In genomic region chr2:54575379-54575888, GRCh38 we compare ENCODE assay signal across 9 cellular contexts.
A peak's percentile ranks its signal among the peaks of the same experiment; 100 is the strongest.
DNase-seq lines count a peak whose midpoint lies in the region; ATAC-seq and TF ChIP-seq lines count a peak whose summit lies in the region.
"Had no signal": no experiment of that assay in that cellular context is flagged by ENCODE, and none has a peak within 500 bp of the region (broad histone marks: within the 10 kb centered on the region; RNA-seq: fewer than 3 reads in every experiment).

No MANE protein-coding gene starts in this region.

- H3K4me2 ChIP-seq in DND-41 (ENCODE audit: insufficient read depth, low read length), result no peak overlapping the region
- peak overlapping the region; percentile 49 for H3K4me2 ChIP-seq in mammary epithelial cell (ENCODE audit: insufficient read depth, low read depth, low read length)
- H3K4me2 ChIP-seq in osteoblast (ENCODE audit: insufficient read depth, low read length), result no peak overlapping the region

- BruUV-seq in mammary epithelial cell (replicated peaks; lab: Mats Ljungman, UMichigan), result no TSS peak

- ATAC-seq in DND-41 (ENCODE audit: insufficient read depth, low read depth), result no peak
- ATAC-seq in GM21825 (IDR thresholded peaks at IDR 0.05; ENCODE audit: unreplicated experiment), result no peak
- ATAC-seq in HG03175 (IDR thresholded peaks at IDR 0.05; ENCODE audit: unreplicated experiment), result no peak

- peaks cover 87% of the 10 kb centered on the region for H3K79me2 ChIP-seq in DND-41 (ENCODE audit: insufficient read depth, low read length)
- H3K79me2 ChIP-seq in mammary epithelial cell (ENCODE audit: insufficient read depth, low read length), result peaks cover 90% of the 10 kb centered on the region
- H3K79me2 ChIP-seq in osteoblast (ENCODE audit: insufficient read depth, low read length), result peaks cover 78% of the 10 kb centered on the region

- H3K4me3 ChIP-seq in DND-41 (ENCODE audit: low read depth in 1 of 2, low read length in 2 of 2) (no peak overlapping the region), mammary epithelial cell (replicated peaks in 1 of 3; ENCODE audit: insufficient read depth in 1 of 3, low read depth in 2 of 3, low read length in 3 of 3) (no peak overlapping the region), osteoblast (ENCODE audit: insufficient read depth, low read length) (no peak overlapping the region)
- H3K4me3 ChIP-seq: SK-N-MC had no signal

- dilution Hi-C loops in mammary epithelial cell (cut with HindIII; ENCODE audit: low sequenced_read_pairs), result no loop called here

- H3K9me3 ChIP-seq in DND-41 (ENCODE audit: insufficient read depth, low read length, severe bottlenecking) (no peaks in the 10 kb centered on the region), mammary epithelial cell (replicated peaks; ENCODE audit: insufficient read depth, low read length) (no peaks in the 10 kb centered on the region), osteoblast (ENCODE audit: low read depth, low read length) (no peaks in the 10 kb centered on the region)

- no peaks in the 10 kb centered on the region for H3K27me3 ChIP-seq in DND-41 (ENCODE audit: insufficient read depth, low read length, poor library complexity)
- no peaks in the 10 kb centered on the region for H3K27me3 ChIP-seq in mammary epithelial cell (ENCODE audit: insufficient read depth, low read length)
- H3K27me3 ChIP-seq in osteoblast (ENCODE audit: insufficient read depth, low read length), result no peaks in the 10 kb centered on the region

- H2AFZ ChIP-seq in DND-41 (ENCODE audit: low read depth, low read length) (no peak overlapping the region), mammary epithelial cell (ENCODE audit: low read depth, low read length) (no peak overlapping the region), osteoblast (ENCODE audit: low read length) (no peak overlapping the region)

- 7% methylated on average over 9 of the region's 9 CpGs for WGBS in mammary epithelial cell (ENCODE audit: low coverage, missing lambda C conversion rate)

- no peak for DNase-seq in DND-41
- DNase-seq in NCI-H748 treated with DMSO at 0.1 percent for 48 hours (lab: John Stamatoyannopoulos, UW), result peak; percentile 52
- DNase-seq in mammary epithelial cell, result peak; percentile 99
- no peak for DNase-seq in osteoblast (ENCODE audit: insufficient read length, low spot score, missing footprints)
- no peak for DNase-seq in SK-N-DZ (ENCODE audit: low spot score)
- no peak for DNase-seq in dermis blood vessel endothelial cell

- H3K27ac ChIP-seq in DND-41 (ENCODE audit: low read length) (peak overlapping the region; percentile 88), mammary epithelial cell (ENCODE audit: insufficient read depth, low read depth, low read length) (peak overlapping the region; percentile 96), osteoblast (ENCODE audit: low read depth, low read length) (peak overlapping the region; percentile 99)
- H3K27ac ChIP-seq: SK-N-MC had no signal

- TF ChIP-seq CTCF in DND-41 (IDR thresholded peaks at IDR 0.05; ENCODE audit: borderline replicate concordance, extremely low read depth, low read length, poor library complexity, severe bottlenecking) (no peak), mammary epithelial cell (conservative IDR thresholded peaks at IDR 0.05 in 1 of 2, IDR thresholded peaks at IDR 0.05 in 1 of 2; ENCODE audit: extremely low read depth in 1 of 2, insufficient read depth in 1 of 2, low read depth in 1 of 2, low read length in 2 of 2) (no peak), osteoblast (IDR thresholded peaks at IDR 0.05; ENCODE audit: extremely low read depth, low read depth, low read length) (no peak)

- H3K36me3 ChIP-seq in DND-41 (ENCODE audit: insufficient read depth, low read length), result no peaks in the 10 kb centered on the region
- no peaks in the 10 kb centered on the region for H3K36me3 ChIP-seq in mammary epithelial cell (ENCODE audit: insufficient read depth, low read length)
- H3K36me3 ChIP-seq in osteoblast (ENCODE audit: insufficient read depth, low read length), result no peaks in the 10 kb centered on the region

- peaks cover 53% of the 10 kb centered on the region for H3K4me1 ChIP-seq in DND-41 (ENCODE audit: insufficient read depth, low read length)
- peaks cover 85% of the 10 kb centered on the region for H3K4me1 ChIP-seq in mammary epithelial cell (ENCODE audit: insufficient read depth, low read length)
- H3K4me1 ChIP-seq in osteoblast (ENCODE audit: insufficient read depth, low read length), result peaks cover 76% of the 10 kb centered on the region

- H4K20me1 ChIP-seq in DND-41 (ENCODE audit: insufficient read depth, low read length), result peaks cover 8% of the 10 kb centered on the region; the same call in 1 of the 2 replicates
- no peaks in the 10 kb centered on the region for H4K20me1 ChIP-seq in mammary epithelial cell (ENCODE audit: insufficient read depth, low read length)
- H4K20me1 ChIP-seq in osteoblast (ENCODE audit: insufficient read depth, low read length), result peaks cover 16% of the 10 kb centered on the region

- in situ Hi-C loops in mammary epithelial cell (cut with MboI; ENCODE audit: low sequenced_read_pairs in 2 of 2), result no loop called here

- intact Hi-C loops in mammary epithelial cell (cut with micrococcal nuclease), result loop anchor here (1.0 to 2.0 kb wide), 2 partner anchors 16 to 45 kb away; no protein-coding TSS in a partner anchor

- CTCF ChIA-PET in mammary epithelial cell (lab: Charles Lee; ENCODE audit: low non-redundant PET), result no interaction called here

- no peak overlapping the region for H3K9ac ChIP-seq in DND-41 (ENCODE audit: low read depth, low read length)
- peak overlapping the region; percentile 71 for H3K9ac ChIP-seq in mammary epithelial cell (ENCODE audit: insufficient read depth, low read length)

Comparison
In these comparisons a context has a peak if more than half of its experiments do, and no peak if none do; other contexts are left out.
1. DNase-seq: peak in NCI-H748 treated with DMSO at 0.1 percent for 48 hours (single experiment) and mammary epithelial cell (single experiment); none in DND-41 (single experiment), osteoblast (single experiment), SK-N-DZ (single experiment) and dermis blood vessel endothelial cell (single experiment).
2. Peak in every context shown above with its lines, with median percentiles within 50 percentile points of each other: H3K27ac ChIP-seq.